Comparison of ENCODE assay signal across 8 cellular contexts in genomic region chr18:77056399-77057015, GRCh38.
DNase-seq lines count a peak whose midpoint lies in the region; TF ChIP-seq lines count a peak whose summit lies in the region.

No MANE protein-coding gene starts in this region.

- H3K27me3 ChIP-seq in BLaER1 treated with 17β-estradiol and CSF1 and Interleukin-3, amounts not matched to agents 10 nM and 100 nM: no peaks in the 10 kb centered on the region
- no peaks in the 10 kb centered on the region for H3K27me3 ChIP-seq in Karpas-422 (ENCODE audit: low read length)

- H3K36me3 ChIP-seq in BLaER1 treated with 17β-estradiol and CSF1 and Interleukin-3, amounts not matched to agents 10 nM and 100 nM: peaks cover 24 to 47% (median 41%) of the 10 kb centered on the region in 11 experiments
- H3K36me3 ChIP-seq in Karpas-422 (ENCODE audit: insufficient read depth, low read length): peaks cover 3% of the 10 kb centered on the region; the same call in 1 of the 2 replicates

- peaks cover 87% of the 10 kb centered on the region for H3K4me1 Mint-ChIP-seq in dendritic cell treated with granulocyte-macrophage colony-stimulating factor and Interleukin-4, amounts not matched to agents 40 ng/mL and 50 ng/mL, for 4 days (ENCODE audit: low read depth)
- H3K4me1 Mint-ChIP-seq in nephron: peaks cover 52% of the 10 kb centered on the region

- peak overlapping the region in 8 of 10 experiments; percentile 31 to 57 (median 36); a peak in 13 of 20 replicates for H3K4me3 ChIP-seq in BLaER1 treated with 17β-estradiol and CSF1 and Interleukin-3, amounts not matched to agents 10 nM and 100 nM
- peak overlapping the region; percentile 52; the same call in 1 of the 2 replicates for H3K4me3 ChIP-seq in Karpas-422 (ENCODE audit: low read length)

- no peaks in the 10 kb centered on the region for H3K27me3 Mint-ChIP-seq in dendritic cell treated with granulocyte-macrophage colony-stimulating factor and Interleukin-4, amounts not matched to agents 40 ng/mL and 50 ng/mL, for 4 days
- H3K27me3 Mint-ChIP-seq in nephron (ENCODE audit: low read depth): peaks cover 3% of the 10 kb centered on the region

- peaks cover 79 to 95% (median 91%) of the 10 kb centered on the region in 10 experiments for H3K4me1 ChIP-seq in BLaER1 treated with 17β-estradiol and CSF1 and Interleukin-3, amounts not matched to agents 10 nM and 100 nM
- peaks cover 70% of the 10 kb centered on the region for H3K4me1 ChIP-seq in Karpas-422 (ENCODE audit: low read length)

- H3K9me2 ChIP-seq in Karpas-422 (replicated peaks; ENCODE audit: insufficient read depth, low read length): no peaks in the 10 kb centered on the region

- H3K9me3 ChIP-seq in BLaER1 treated with 17β-estradiol and CSF1 and Interleukin-3, amounts not matched to agents 10 nM and 100 nM (replicated peaks in 1 of 11): peaks cover 0 to 17% (median 0%) of the 10 kb centered on the region in 11 experiments; a peak in 10 of 22 replicates
- H3K9me3 ChIP-seq in Karpas-422 (ENCODE audit: low read length): no peaks in the 10 kb centered on the region

- peak overlapping the region; percentile 80 to 94 (median 89) for H3K9ac ChIP-seq in BLaER1 treated with 17β-estradiol and CSF1 and Interleukin-3, amounts not matched to agents 10 nM and 100 nM
- H3K9ac ChIP-seq in Karpas-422 (ENCODE audit: low read length): peak overlapping the region; percentile 71

- DNase-seq in Karpas-422 (peak; percentile 44), KG1 (lab: John Stamatoyannopoulos, UW) (no peak), SW 1271 (lab: John Stamatoyannopoulos, UW) (no peak), DMS 273 treated with DMSO at 0.1 percent for 48 hours (lab: John Stamatoyannopoulos, UW) (no peak)
- no peak for DNase-seq in central memory CD4-positive, alpha-beta T cell

- H3K79me2 ChIP-seq in Karpas-422 (ENCODE audit: low read length): peaks cover 12% of the 10 kb centered on the region

- peak overlapping the region; percentile 88 to 99 (median 98) for H3K27ac ChIP-seq in BLaER1 treated with 17β-estradiol and CSF1 and Interleukin-3, amounts not matched to agents 10 nM and 100 nM
- H3K27ac ChIP-seq in Karpas-422 (ENCODE audit: low read length): peak overlapping the region; percentile 97

- H3K4me3 Mint-ChIP-seq in dendritic cell treated with granulocyte-macrophage colony-stimulating factor and Interleukin-4, amounts not matched to agents 40 ng/mL and 50 ng/mL, for 4 days: peak overlapping the region; percentile 61
- H3K4me3 Mint-ChIP-seq in nephron: peak overlapping the region; percentile 44 to 56 (median 47)

- peaks cover 59% of the 10 kb centered on the region for H3K36me3 Mint-ChIP-seq in dendritic cell treated with granulocyte-macrophage colony-stimulating factor and Interleukin-4, amounts not matched to agents 40 ng/mL and 50 ng/mL, for 4 days (ENCODE audit: low read depth)
- no peaks in the 10 kb centered on the region for H3K36me3 Mint-ChIP-seq in nephron (ENCODE audit: low read depth)

- H2AFZ ChIP-seq in Karpas-422 (ENCODE audit: low read length): no peak overlapping the region; the same call in 1 of the 2 replicates

- no peak for TF ChIP-seq CTCF in nephron (IDR thresholded peaks at IDR 0.05; ENCODE audit: unreplicated experiment in 3 of 3)

- H3K27ac Mint-ChIP-seq in dendritic cell treated with granulocyte-macrophage colony-stimulating factor and Interleukin-4, amounts not matched to agents 40 ng/mL and 50 ng/mL, for 4 days: peak overlapping the region; percentile 97
- H3K27ac Mint-ChIP-seq in nephron: peak overlapping the region; percentile 67 to 92 (median 78)

- intact Hi-C loops in dendritic cell treated with granulocyte-macrophage colony-stimulating factor and Interleukin-4, amounts not matched to agents 40 ng/mL and 50 ng/mL, for 4 days (cut with micrococcal nuclease): loop anchor here (5.0 kb wide), 1 partner anchor 134 kb away; no protein-coding TSS in a partner anchor

- no peaks in the 10 kb centered on the region for H3K9me3 Mint-ChIP-seq in dendritic cell treated with granulocyte-macrophage colony-stimulating factor and Interleukin-4, amounts not matched to agents 40 ng/mL and 50 ng/mL, for 4 days
- no peaks in the 10 kb centered on the region for H3K9me3 Mint-ChIP-seq in nephron

- peak overlapping the region; percentile 94 to 99 (median 99) for H3K4me2 ChIP-seq in BLaER1 treated with 17β-estradiol and CSF1 and Interleukin-3, amounts not matched to agents 10 nM and 100 nM
- H3K4me2 ChIP-seq in Karpas-422 (ENCODE audit: low read depth, low read length, poor library complexity, severe bottlenecking): peak overlapping the region; percentile 85

- H4K20me1 ChIP-seq in BLaER1 treated with 17β-estradiol and CSF1 and Interleukin-3, amounts not matched to agents 10 nM and 100 nM: peaks cover 0 to 11% (median 0%) of the 10 kb centered on the region in 11 experiments; a peak in 2 of 22 replicates
- H4K20me1 ChIP-seq in Karpas-422 (ENCODE audit: insufficient read depth, low read depth, low read length): no peaks in the 10 kb centered on the region
